8 cellular contexts compared by ENCODE assay signal in the genomic region with DNA sequence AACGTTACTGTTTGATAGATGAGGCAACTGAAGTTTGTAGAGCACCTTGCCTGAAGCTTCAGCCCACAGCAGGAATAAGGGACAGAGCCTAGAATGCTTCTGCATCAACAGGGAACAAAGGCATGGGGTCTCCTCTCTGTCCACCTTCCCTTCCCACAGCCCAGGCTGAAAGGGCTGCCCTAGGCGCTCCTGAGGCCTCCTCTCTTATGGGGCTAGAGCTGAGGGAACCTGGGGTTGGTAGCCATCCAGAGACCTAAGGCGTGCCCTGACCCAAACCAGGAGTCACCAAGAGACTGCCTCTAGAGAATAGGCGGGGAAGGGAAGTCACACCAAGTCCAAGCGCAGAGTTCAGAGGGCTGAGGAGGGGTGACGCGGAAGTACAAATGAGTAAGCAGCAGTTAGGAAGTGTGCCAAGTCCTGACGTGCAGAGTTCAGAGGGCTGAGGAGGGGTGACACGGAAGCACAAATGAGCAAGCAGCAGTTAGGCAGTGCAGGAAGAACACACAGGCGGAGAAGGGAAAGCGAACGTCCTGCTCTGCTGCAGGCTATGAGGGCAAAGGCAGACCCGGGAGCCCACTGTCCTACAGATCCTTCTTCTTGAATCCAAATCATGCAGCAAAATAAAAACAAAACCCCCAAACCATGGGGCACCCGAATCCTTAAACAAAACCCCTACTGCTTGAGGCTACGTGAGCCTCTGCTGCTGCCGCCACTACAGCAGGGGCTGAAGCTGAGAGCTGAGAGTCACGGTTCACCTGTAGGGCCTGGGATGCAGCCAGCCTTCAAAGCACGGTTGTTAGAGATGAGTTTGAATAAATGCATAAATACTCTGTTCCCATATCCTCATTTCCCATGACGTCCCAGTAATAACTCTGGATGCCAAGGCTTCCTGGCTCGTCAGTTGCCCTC. TPM values are rescaled to one million over a fixed set of nuclear protein-coding genes. Genes with fewer than 3 reads are reported as not detected.
DNase-seq lines count a peak whose midpoint lies in the region; ATAC-seq and TF ChIP-seq lines count a peak whose summit lies in the region.

No MANE protein-coding gene starts in this region.

- H3K4me3 ChIP-seq in lung = no peak overlapping the region

- DNase-seq in LoVo (ENCODE audit: low spot score) (peak; percentile 98), lung (ENCODE audit: low spot score) (peak; percentile 96), NCI-H2196 (lab: John Stamatoyannopoulos, UW; ENCODE audit: unreplicated experiment) (no peak)
- peak; percentile 76 to 83 for DNase-seq in activated CD4-positive, alpha-beta T cell treated with anti-CD3 and anti-CD28 coated beads for 24 hours (ENCODE audit: low read depth in 2 of 2)
- peak; percentile 55 to 82 (median 76) for DNase-seq in stimulated activated CD4-positive, alpha-beta T cell treated with anti-CD3 and anti-CD28 coated beads, TNF-alpha, amount 100 ng/mL, for 4 hours (ENCODE audit: low read depth in 3 of 3)

- H3K4me1 ChIP-seq in lung (ENCODE audit: control insufficient read depth in 2 of 2, insufficient read depth in 2 of 2, low read length in 2 of 2) = peaks cover 15 to 27% of the 10 kb centered on the region in 2 donors

- ATAC-seq in GM21360 (IDR thresholded peaks at IDR 0.05; ENCODE audit: unreplicated experiment) (peak; percentile 38), lung (ENCODE audit: insufficient read depth, low FRiP score) (peak; percentile 41)

- no peaks in the 10 kb centered on the region for H3K9me3 ChIP-seq in lung (ENCODE audit: control insufficient read depth in 2 of 2, insufficient read depth in 1 of 2, low read length in 1 of 2)

- H3K27ac ChIP-seq in C4-2B (peak overlapping the region; percentile 98), cingulate gyrus (ENCODE audit: low read depth, low read length) (peak overlapping the region; percentile 60), lung (ENCODE audit: low read depth in 1 of 2, low read length in 1 of 2) (peak overlapping the region; percentile 74 to 90)

- TF ChIP-seq CTCF in C4-2B (conservative IDR thresholded peaks at IDR 0.05) (no peak), lung (IDR thresholded peaks at IDR 0.05; ENCODE audit: control extremely low read depth, extremely low read depth) (no peak)

- H3K27me3 ChIP-seq in lung (ENCODE audit: control insufficient read depth, insufficient read depth) = no peaks in the 10 kb centered on the region

- peaks cover under 1 to 1% of the 10 kb centered on the region in 2 donors for H3K36me3 ChIP-seq in lung (ENCODE audit: control insufficient read depth in 2 of 2, insufficient read depth in 2 of 2, low read length in 2 of 2)

- 19 to 20% methylated on average over 20 of the region's 20 CpGs for WGBS in lung, 2 donors

RNA-seq across cellular contexts. Expression of gene SPG7, which starts 2.7 kb away (rescaled TPM):
- 100 to 1,000 TPM; 101 to 114 TPM for total RNA-seq in lung
- 10 to 100 TPM; 59.0 to 89.4 TPM for polyA plus RNA-seq in lung

RNA-seq across cellular contexts. Expression of gene ANKRD11, which starts 15.1 kb away (rescaled TPM):
- 100 to 1,000 TPM; 111 to 162 TPM for total RNA-seq in lung
- 10 to 100 TPM; 58.5 to 67.8 TPM for polyA plus RNA-seq in lung

RNA-seq across cellular contexts. Expression of gene RPL13, which starts 55.0 kb away (rescaled TPM):
- total RNA-seq in lung = 1,000 to 10,000 TPM; 1,905 to 2,186 TPM
- 1,000 to 10,000 TPM; 5,901 to 7,821 TPM for polyA plus RNA-seq in lung
